In genomic region chr16:23081675-23082119, GRCh38 we compare ENCODE assay signal across 10 cellular contexts.
A peak's percentile ranks its signal among the peaks of the same experiment; 100 is the strongest.
DNase-seq lines count a peak whose midpoint lies in the region; ATAC-seq, FAIRE-seq and TF ChIP-seq lines count a peak whose summit lies in the region.
"Had no signal": no experiment of that assay in that cellular context is flagged by ENCODE, and none has a peak within 500 bp of the region (broad histone marks: within the 10 kb centered on the region; RNA-seq: fewer than 3 reads in every experiment).

No MANE protein-coding gene starts in this region.

- TF ChIP-seq CTCF in HFFc6 (IDR thresholded peaks at IDR 0.05) (no peak), astrocyte of the cerebellum (IDR thresholded peaks at IDR 0.05; ENCODE audit: low read depth, low read length, missing control alignments) (peak; percentile 25)

- no peak overlapping the region for H3K4me3 Mint-ChIP-seq in HFFc6

- peaks cover 26% of the 10 kb centered on the region for H3K36me3 Mint-ChIP-seq in HFFc6 (ENCODE audit: low read depth)

- no peaks in the 10 kb centered on the region for H3K9me3 Mint-ChIP-seq in HFFc6

- no peak overlapping the region for H3K4me3 ChIP-seq in astrocyte of the cerebellum (ENCODE audit: low read depth, low read length)
- H3K4me3 ChIP-seq: pancreas had no signal

- H3K4me1 Mint-ChIP-seq in HFFc6 (ENCODE audit: low read depth), result peaks cover 10% of the 10 kb centered on the region

- no peak for TF ChIP-seq POLR2A in GM12892 (IDR thresholded peaks at IDR 0.05; ENCODE audit: low read depth, low read length)

- ATAC-seq in left lobe of liver, result no peak
- ATAC-seq in HG03196 (IDR thresholded peaks at IDR 0.05; ENCODE audit: unreplicated experiment), result no peak
- ATAC-seq: pancreas had no signal

- DNase-seq in COLO668 (lab: John Stamatoyannopoulos, UW; ENCODE audit: unreplicated experiment), result peak; percentile 10
- peak; percentile 43 for DNase-seq in HFFc6
- peak; percentile 76 for DNase-seq in astrocyte of the cerebellum (ENCODE audit: low read depth)
- DNase-seq in kidney glomerular epithelial cell (lab: John Stamatoyannopoulos, UW), result peak; percentile 29
- DNase-seq in activated T-cell treated with anti-CD3 and anti-CD28 coated beads for 4 hours, result no peak
- no peak for DNase-seq in left lobe of liver (ENCODE audit: low spot score)
- DNase-seq in GM12892 (ENCODE audit: insufficient read length), result no peak
- DNase-seq: effector CD8-positive, alpha-beta T cell; pancreas had no signal

- H3K27ac Mint-ChIP-seq in HFFc6, result peak overlapping the region; percentile 18

- in situ Hi-C loops in astrocyte of the cerebellum (cut with HindIII; ENCODE audit: low sequenced_read_pairs), result no loop called here

- no peak for FAIRE-seq in GM12892 (lab: Jason Lieb, UNC)
- FAIRE-seq: pancreas had no signal

- peaks cover 1% of the 10 kb centered on the region; the same call in 1 of the 2 replicates for H3K27me3 Mint-ChIP-seq in HFFc6 (ENCODE audit: insufficient read depth)

Comparison
In these comparisons a context has a peak if more than half of its experiments do, and no peak if none do; other contexts are left out.
1. DNase-seq: peak in COLO668 (single experiment), HFFc6 (single experiment), astrocyte of the cerebellum (single experiment) and kidney glomerular epithelial cell (single experiment); none in activated T-cell treated with anti-CD3 and anti-CD28 coated beads for 4 hours (single experiment), left lobe of liver (single experiment) and GM12892 (single experiment).